13 cellular contexts compared by ENCODE assay signal in genomic region chr22:46010177-46010867, GRCh38. TPM values are rescaled to one million over a fixed set of nuclear protein-coding genes. Genes with fewer than 3 reads are reported as not detected.
A peak's percentile ranks its signal among the peaks of the same experiment; 100 is the strongest.
DNase-seq lines count a peak whose midpoint lies in the region; ATAC-seq, FAIRE-seq and TF ChIP-seq lines count a peak whose summit lies in the region.
"Had no signal": no experiment of that assay in that cellular context is flagged by ENCODE, and none has a peak within 500 bp of the region (broad histone marks: within the 10 kb centered on the region; RNA-seq: fewer than 3 reads in every experiment).

No MANE protein-coding gene starts in this region.

- POLR2A ChIA-PET in CD4-positive, alpha-beta T cell (lab: Charles Lee): interaction anchor here (5.7 kb wide), 1 partner anchor 25 kb away, joined by 105 read pairs; no protein-coding TSS in a partner anchor

- H3K27ac Mint-ChIP-seq in CD4-positive, alpha-beta T cell: no peak overlapping the region
- H3K27ac Mint-ChIP-seq: activated T-helper 1 cell treated with anti-CD3 and anti-CD28 coated beads, Interleukin-12 subunit alpha, Interleukin-12 subunit beta, Interleukin-2, Interleukin-4 antibody, amounts not matched to agents 30 ng/mL and 10 ng/mL and 1 ng/mL, durations not matched to agents 14 hours and 24 hours and 36 hours had no signal

- no peaks in the 10 kb centered on the region for H3K9me3 Mint-ChIP-seq in CD4-positive, alpha-beta T cell
- H3K9me3 Mint-ChIP-seq in activated T-cell treated with anti-CD3 and anti-CD28 coated beads, Interleukin-2, amount 50 U/mL, for 4 hours: peaks cover 3% of the 10 kb centered on the region

- H3K27me3 ChIP-seq in CD4-positive, alpha-beta T cell (ENCODE audit: control insufficient read depth, insufficient read depth, low read length): no peaks in the 10 kb centered on the region
- no peaks in the 10 kb centered on the region for H3K27me3 ChIP-seq in pancreas
- H3K27me3 ChIP-seq: Peyer's patch had no signal

- no peak for FAIRE-seq in pancreas (lab: Jason Lieb, UNC)

- CTCF ChIA-PET in CD4-positive, alpha-beta T cell (lab: Charles Lee): interaction anchor here (1.1 to 1.5 kb wide), 2 partner anchors 26 to 106 kb away, joined by 3 read pairs; no protein-coding TSS in a partner anchor

- no peak for ATAC-seq in CD4-positive, alpha-beta T cell (ENCODE audit: poor library complexity)
- no peak for ATAC-seq in pancreas
- no peak for ATAC-seq in HG02623 (IDR thresholded peaks at IDR 0.05; ENCODE audit: unreplicated experiment)
- no peak for ATAC-seq in activated T-cell treated with anti-CD3 and anti-CD28 coated beads, Interleukin-2, amount 50 U/mL, for 4 hours

- TF ChIP-seq CTCF in CD4-positive, alpha-beta T cell (IDR thresholded peaks at IDR 0.05): no peak
- no peak for TF ChIP-seq CTCF in pancreas (IDR thresholded peaks at IDR 0.05)

- peaks cover 17% of the 10 kb centered on the region for H3K4me1 Mint-ChIP-seq in CD4-positive, alpha-beta T cell (ENCODE audit: low read depth)
- peaks cover 11% of the 10 kb centered on the region for H3K4me1 Mint-ChIP-seq in activated T-cell treated with anti-CD3 and anti-CD28 coated beads, Interleukin-2, amount 50 U/mL, for 4 hours (ENCODE audit: low read depth)

- H3K4me3 ChIP-seq in pancreas: no peak overlapping the region
- H3K4me3 ChIP-seq: Peyer's patch had no signal

- H3K4me1 ChIP-seq in pancreas: peaks cover 7 to 43% (median 10%) of the 10 kb centered on the region in 3 donors

- no peaks in the 10 kb centered on the region for H3K36me3 ChIP-seq in pancreas
- H3K36me3 ChIP-seq: Peyer's patch had no signal

- peaks cover 4% of the 10 kb centered on the region for H3K27me3 Mint-ChIP-seq in CD4-positive, alpha-beta T cell
- peaks cover 3% of the 10 kb centered on the region for H3K27me3 Mint-ChIP-seq in activated T-cell treated with anti-CD3 and anti-CD28 coated beads, Interleukin-2, amount 50 U/mL, for 4 hours (ENCODE audit: low read depth)

- H3K4me3 Mint-ChIP-seq in CD4-positive, alpha-beta T cell: peak overlapping the region; percentile 9
- no peak overlapping the region for H3K4me3 Mint-ChIP-seq in activated T-cell treated with anti-CD3 and anti-CD28 coated beads, Interleukin-2, amount 50 U/mL, for 4 hours
- H3K4me3 Mint-ChIP-seq: activated T-helper 1 cell treated with anti-CD3 and anti-CD28 coated beads, Interleukin-12 subunit alpha, Interleukin-12 subunit beta, Interleukin-2, Interleukin-4 antibody, amounts not matched to agents 30 ng/mL and 10 ng/mL and 1 ng/mL, durations not matched to agents 14 hours and 24 hours and 36 hours had no signal

- WGBS in pancreas, 2 donors: 86 to 87% methylated on average over 8 of the region's 8 CpGs

- H3K27ac ChIP-seq in CD4-positive, alpha-beta T cell (ENCODE audit: low read depth, low read length): no peak overlapping the region
- peak overlapping the region; percentile 62 to 92 (median 82) for H3K27ac ChIP-seq in pancreas
- H3K27ac ChIP-seq: Peyer's patch had no signal

- H3K36me3 Mint-ChIP-seq in CD4-positive, alpha-beta T cell (ENCODE audit: low read depth): peaks cover 8% of the 10 kb centered on the region
- H3K36me3 Mint-ChIP-seq in activated T-cell treated with anti-CD3 and anti-CD28 coated beads, Interleukin-2, amount 50 U/mL, for 4 hours (ENCODE audit: insufficient read depth): no peaks in the 10 kb centered on the region

- intact Hi-C loops in CD4-positive, alpha-beta T cell (cut with DNase I, micrococcal nuclease): loop anchor here in 1 of 2 experiments (10.0 kb wide), 1 partner anchor 234 kb away; no protein-coding TSS in a partner anchor
- intact Hi-C loops in pancreas (cut with DNase I): loop anchor here in 1 of 3 donors (10.0 kb wide), 1 partner anchor 324 kb away; the partner anchor contains the start of gene TRMU

- H3K9me3 ChIP-seq in CD4-positive, alpha-beta T cell (ENCODE audit: control insufficient read depth, low read length): peaks cover 6% of the 10 kb centered on the region
- no peaks in the 10 kb centered on the region for H3K9me3 ChIP-seq in pancreas

- DNase-seq in CD4-positive, alpha-beta T cell: no peak
- DNase-seq in RPMI7951 (ENCODE audit: low read depth) (peak; percentile 72), fibroblast of peridontal ligament (ENCODE audit: extremely low read depth) (peak; percentile 43), pancreas (peak in 3 of 6 donors; percentile 29 to 39 (median 36)), NCI-H1694 (lab: John Stamatoyannopoulos, UW) (no peak), NCI-H1092 (lab: John Stamatoyannopoulos, UW) (no peak)
- DNase-seq in activated T-cell treated with anti-CD3 and anti-CD28 coated beads, Interleukin-2, amount 50 U/mL, for 4 hours: no peak
- DNase-seq: cortex of kidney; NCI-H2107; stimulated activated CD4-positive, alpha-beta T cell treated with anti-CD3 and anti-CD28 coated beads, Interleukin-12 subunit alpha, Interleukin-12 subunit beta, amount 100 ng/mL, for 4 hours had no signal

RNA-seq across cellular contexts. Expression of gene WNT7B, which starts 33.4 kb away (rescaled TPM):
- not detected for total RNA-seq in CD4-positive, alpha-beta T cell
- total RNA-seq in RPMI7951 (2014; rRNA removed; shearing (Covaris generic)): 17.3 and 21.3 TPM in 2 replicates
- 1 to 10 TPM in 1 of 6 donors, under 1 TPM in 5; 0.16 to 1.3 (median 0.62) TPM for total RNA-seq in pancreas
- under 1 TPM; 0.66 to 0.95 TPM for polyA plus RNA-seq in pancreas
- under 1 TPM in 1 of 3 donors, not detected in 2; 0.05 TPM for total RNA-seq in activated T-cell treated with anti-CD3 and anti-CD28 coated beads, Interleukin-2, amount 50 U/mL, for 4 hours
- total RNA-seq: activated T-helper 1 cell treated with anti-CD3 and anti-CD28 coated beads, Interleukin-12 subunit alpha, Interleukin-12 subunit beta, Interleukin-2, Interleukin-4 antibody, amounts not matched to agents 30 ng/mL and 10 ng/mL and 1 ng/mL, durations not matched to agents 14 hours and 24 hours and 36 hours; Peyer's patch had no signal

Comparison
In these comparisons a context has a peak if more than half of its experiments do, and no peak if none do; other contexts are left out.
1. DNase-seq: peak in RPMI7951 (single experiment) and fibroblast of peridontal ligament (single experiment); none in CD4-positive, alpha-beta T cell (0 of 10), NCI-H1694 (single experiment), activated T-cell treated with anti-CD3 and anti-CD28 coated beads, Interleukin-2, amount 50 U/mL, for 4 hours (single experiment) and NCI-H1092 (single experiment).